ENCODE assay signal across 9 cellular contexts in the genomic region with DNA sequence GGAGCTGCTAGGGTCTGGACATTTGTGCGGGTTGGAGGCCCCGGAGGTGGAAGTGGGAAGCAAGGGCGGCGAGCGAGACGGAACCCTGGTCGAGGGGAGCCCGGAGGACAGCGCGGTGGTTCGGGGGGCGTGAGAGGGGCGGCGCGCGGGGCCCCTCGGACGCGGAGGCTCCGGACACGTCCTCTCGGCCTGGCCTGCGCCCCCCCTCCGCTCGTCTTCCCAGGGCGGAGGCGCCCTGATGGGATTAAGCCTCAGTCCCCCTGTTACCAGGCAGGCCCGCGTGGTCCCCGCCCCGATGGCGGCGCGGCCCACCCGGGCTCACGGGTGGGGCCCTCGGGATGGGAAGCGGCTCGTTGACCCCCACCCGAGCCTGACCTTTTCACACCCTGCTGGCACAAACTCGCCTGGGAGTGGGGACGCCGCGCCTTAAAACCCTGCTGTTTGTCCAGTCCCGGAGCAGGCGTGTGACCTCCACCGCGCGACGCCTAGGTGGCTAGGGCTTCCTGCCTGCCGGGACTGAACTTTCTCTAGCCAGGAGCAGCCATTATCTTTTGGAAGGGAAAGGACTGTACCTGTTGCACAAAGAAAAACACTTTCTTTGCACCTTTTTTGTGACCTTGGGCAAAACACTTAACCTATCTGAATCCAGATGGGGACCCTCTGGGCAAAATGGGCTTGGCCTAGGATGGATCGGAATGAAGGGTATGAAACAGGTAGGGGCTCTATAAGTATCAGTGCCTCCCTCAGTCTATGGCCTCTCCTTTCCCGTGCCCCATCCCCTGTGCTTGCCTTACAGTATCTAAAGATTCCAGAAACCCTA. TPM values are rescaled to one million over a fixed set of nuclear protein-coding genes. Genes with fewer than 3 reads are reported as not detected.
DNase-seq lines count a peak whose midpoint lies in the region; ATAC-seq and TF ChIP-seq lines count a peak whose summit lies in the region.
"Had no signal": no experiment of that assay in that cellular context is flagged by ENCODE, and none has a peak within 500 bp of the region (broad histone marks: within the 10 kb centered on the region; RNA-seq: fewer than 3 reads in every experiment).

No MANE protein-coding gene starts in this region.

- TF ChIP-seq CTCF in GM23338 (conservative IDR thresholded peaks at IDR 0.05; ENCODE audit: low read depth in 2 of 2) (no peak), heart right ventricle (IDR thresholded peaks at IDR 0.05) (no peak)

- H3K9me3 ChIP-seq in heart right ventricle = no peaks in the 10 kb centered on the region

- peak overlapping the region; percentile 89 for H3K27ac ChIP-seq in GM23338 (ENCODE audit: low read depth)
- H3K27ac ChIP-seq in heart right ventricle = peak overlapping the region; percentile 34 to 94 (median 83)
- peak overlapping the region; percentile 33 for H3K27ac ChIP-seq in rectal smooth muscle tissue (ENCODE audit: low read depth, low read length)

- H3K79me2 ChIP-seq in GM23338 (replicated peaks; ENCODE audit: insufficient read depth) = peaks cover 42% of the 10 kb centered on the region

- H3K27me3 Mint-ChIP-seq in GM23338 (ENCODE audit: insufficient read depth, low read depth, poor library complexity) = peaks cover 28% of the 10 kb centered on the region
- peaks cover 38% of the 10 kb centered on the region for H3K27me3 Mint-ChIP-seq in activated CD4-positive, alpha-beta memory T cell treated with anti-CD3 and anti-CD28 coated beads for 36 hours

- DNase-seq in GM23338 (ENCODE audit: low spot score) (peak; percentile 44), heart right ventricle (peak; percentile 50 to 60), GF-D8 (lab: John Stamatoyannopoulos, UW) (no peak), iPS-NIHi11 (ENCODE audit: low spot score) (no peak), hepatic stellate cell (ENCODE audit: low spot score) (no peak)
- DNase-seq in activated CD4-positive, alpha-beta memory T cell treated with anti-CD3 and anti-CD28 coated beads for 36 hours = no peak

- H3K4me3 Mint-ChIP-seq in GM23338 = peak overlapping the region; percentile 100
- H3K4me3 Mint-ChIP-seq in activated CD4-positive, alpha-beta memory T cell treated with anti-CD3 and anti-CD28 coated beads for 36 hours = peak overlapping the region; percentile 45

- POLR2A ChIA-PET in activated CD4-positive, alpha-beta memory T cell treated with anti-CD3 and anti-CD28 coated beads for 36 hours (lab: Charles Lee) = no interaction called here

- H3K4me1 Mint-ChIP-seq in GM23338 = peaks cover 38% of the 10 kb centered on the region
- H3K4me1 Mint-ChIP-seq in activated CD4-positive, alpha-beta memory T cell treated with anti-CD3 and anti-CD28 coated beads for 36 hours (ENCODE audit: low read depth) = peaks cover 14% of the 10 kb centered on the region

- H3K9ac ChIP-seq in rectal smooth muscle tissue (ENCODE audit: low read length) = peak overlapping the region; percentile 93

- H3K27me3 ChIP-seq in GM23338 (ENCODE audit: insufficient read depth) = peaks cover 9% of the 10 kb centered on the region; the same call in 1 of the 2 replicates
- H3K27me3 ChIP-seq in heart right ventricle = peaks cover 0 to 26% (median 0%) of the 10 kb centered on the region in 7 donors
- H3K27me3 ChIP-seq in rectal smooth muscle tissue (ENCODE audit: control insufficient read depth, insufficient read depth, low read length) = no peaks in the 10 kb centered on the region

- peaks cover 4% of the 10 kb centered on the region; the same call in 1 of the 2 replicates for H4K20me1 ChIP-seq in GM23338 (replicated peaks; ENCODE audit: insufficient read depth)

- H3K4me3 ChIP-seq in GM23338 = peak overlapping the region; percentile 97
- peak overlapping the region; percentile 56 to 98 (median 78) for H3K4me3 ChIP-seq in heart right ventricle
- H3K4me3 ChIP-seq in rectal smooth muscle tissue (ENCODE audit: low read length) = peak overlapping the region; percentile 79

- peak overlapping the region; percentile 83 for H2AFZ ChIP-seq in GM23338

- intact Hi-C loops in activated CD4-positive, alpha-beta memory T cell treated with anti-CD3 and anti-CD28 coated beads for 36 hours (cut with micrococcal nuclease) = no loop called here
- intact Hi-C loops in heart right ventricle (cut with DNase I) = loop anchor here in 9 of 10 donors (2.0 to 5.0 kb wide), 5 partner anchors 34 to 95 kb away; no protein-coding TSS in a partner anchor

- H3K9me3 Mint-ChIP-seq in GM23338 = no peaks in the 10 kb centered on the region
- H3K9me3 Mint-ChIP-seq in activated CD4-positive, alpha-beta memory T cell treated with anti-CD3 and anti-CD28 coated beads for 36 hours = no peaks in the 10 kb centered on the region

- peak overlapping the region; percentile 97 for H3K4me2 ChIP-seq in GM23338

- no peaks in the 10 kb centered on the region for H3K36me3 ChIP-seq in GM23338 (ENCODE audit: insufficient read depth)
- H3K36me3 ChIP-seq in heart right ventricle = no peaks in the 10 kb centered on the region
- no peaks in the 10 kb centered on the region for H3K36me3 ChIP-seq in rectal smooth muscle tissue (ENCODE audit: control insufficient read depth, insufficient read depth, low read length)

- ATAC-seq in GM23338 = peak; percentile 1
- peak; percentile 15 to 51 (median 34) for ATAC-seq in heart right ventricle
- ATAC-seq in HG03469 (IDR thresholded peaks at IDR 0.05; ENCODE audit: unreplicated experiment) = no peak

- H3F3A ChIP-seq in GM23338 (replicated peaks; ENCODE audit: low read depth) = peaks cover 12% of the 10 kb centered on the region; the same call in 1 of the 2 replicates

- H3K36me3 Mint-ChIP-seq in GM23338 (ENCODE audit: low read depth) = peaks cover 6% of the 10 kb centered on the region; the same call in 1 of the 3 replicates
- no peaks in the 10 kb centered on the region for H3K36me3 Mint-ChIP-seq in activated CD4-positive, alpha-beta memory T cell treated with anti-CD3 and anti-CD28 coated beads for 36 hours

- no peaks in the 10 kb centered on the region for H3K9me2 ChIP-seq in GM23338 (ENCODE audit: insufficient read depth)

- H3K27ac Mint-ChIP-seq in GM23338 = peak overlapping the region; percentile 99
- H3K27ac Mint-ChIP-seq in activated CD4-positive, alpha-beta memory T cell treated with anti-CD3 and anti-CD28 coated beads for 36 hours = no peak overlapping the region

- 8% methylated on average over 46 to 52 of the region's 53 CpGs for WGBS in heart right ventricle, 2 donors

- CTCF ChIA-PET in activated CD4-positive, alpha-beta memory T cell treated with anti-CD3 and anti-CD28 coated beads for 36 hours (lab: Charles Lee) = interaction anchor here (1.5 to 2.6 kb wide), 2 partner anchors 17 to 95 kb away, joined by 3 to 23 read pairs; no protein-coding TSS in a partner anchor

- H3K4me1 ChIP-seq in GM23338 (ENCODE audit: insufficient read depth) (peaks cover 26% of the 10 kb centered on the region), heart right ventricle (peaks cover 5 to 55% (median 19%) of the 10 kb centered on the region in 9 donors), rectal smooth muscle tissue (ENCODE audit: control insufficient read depth, insufficient read depth, low read length) (no peaks in the 10 kb centered on the region)

TF ChIP-seq in GM23338, 12 proteins besides CTCF, POLR2A, EP300 and RAD21 (continues in another document):
- no peak for TF ChIP-seq ZNF114 (CRISPR knock-in tag; IDR thresholded peaks at IDR 0.05)
- no peak for TF ChIP-seq POLR2AphosphoS5 (IDR thresholded peaks at IDR 0.05; ENCODE audit: low read depth)
- TF ChIP-seq NANOG (IDR thresholded peaks at IDR 0.05; ENCODE audit: borderline replicate concordance) = no peak
- no peak for TF ChIP-seq EZH2phosphoT487 (IDR thresholded peaks at IDR 0.05; ENCODE audit: unreplicated experiment)
- TF ChIP-seq, protein P1, sequence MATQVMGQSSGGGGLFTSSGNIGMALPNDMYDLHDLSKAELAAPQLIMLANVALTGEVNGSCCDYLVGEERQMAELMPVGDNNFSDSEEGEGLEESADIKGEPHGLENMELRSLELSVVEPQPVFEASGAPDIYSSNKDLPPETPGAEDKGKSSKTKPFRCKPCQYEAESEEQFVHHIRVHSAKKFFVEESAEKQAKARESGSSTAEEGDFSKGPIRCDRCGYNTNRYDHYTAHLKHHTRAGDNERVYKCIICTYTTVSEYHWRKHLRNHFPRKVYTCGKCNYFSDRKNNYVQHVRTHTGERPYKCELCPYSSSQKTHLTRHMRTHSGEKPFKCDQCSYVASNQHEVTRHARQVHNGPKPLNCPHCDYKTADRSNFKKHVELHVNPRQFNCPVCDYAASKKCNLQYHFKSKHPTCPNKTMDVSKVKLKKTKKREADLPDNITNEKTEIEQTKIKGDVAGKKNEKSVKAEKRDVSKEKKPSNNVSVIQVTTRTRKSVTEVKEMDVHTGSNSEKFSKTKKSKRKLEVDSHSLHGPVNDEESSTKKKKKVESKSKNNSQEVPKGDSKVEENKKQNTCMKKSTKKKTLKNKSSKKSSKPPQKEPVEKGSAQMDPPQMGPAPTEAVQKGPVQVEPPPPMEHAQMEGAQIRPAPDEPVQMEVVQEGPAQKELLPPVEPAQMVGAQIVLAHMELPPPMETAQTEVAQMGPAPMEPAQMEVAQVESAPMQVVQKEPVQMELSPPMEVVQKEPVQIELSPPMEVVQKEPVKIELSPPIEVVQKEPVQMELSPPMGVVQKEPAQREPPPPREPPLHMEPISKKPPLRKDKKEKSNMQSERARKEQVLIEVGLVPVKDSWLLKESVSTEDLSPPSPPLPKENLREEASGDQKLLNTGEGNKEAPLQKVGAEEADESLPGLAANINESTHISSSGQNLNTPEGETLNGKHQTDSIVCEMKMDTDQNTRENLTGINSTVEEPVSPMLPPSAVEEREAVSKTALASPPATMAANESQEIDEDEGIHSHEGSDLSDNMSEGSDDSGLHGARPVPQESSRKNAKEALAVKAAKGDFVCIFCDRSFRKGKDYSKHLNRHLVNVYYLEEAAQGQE (IDR thresholded peaks at IDR 0.05; ENCODE audit: unreplicated experiment) = no peak

RNA-seq across cellular contexts. Expression of a gene that starts 1.0 kb away (rescaled TPM):
- total RNA-seq in GM23338 (2014; rRNA removed; shearing (Covaris generic)) = 22.1 and 27.2 TPM in 2 replicates
- polyA plus RNA-seq in GM23338 (2016; fragmentation: Nextera tagmentation; extraction: Ambion mirVana) (5.8 and 6.1 TPM in 2 replicates), heart right ventricle (1 to 10 TPM; 2.9 to 5.7 TPM)
- total RNA-seq in activated CD4-positive, alpha-beta memory T cell treated with anti-CD3 and anti-CD28 coated beads for 36 hours = 1 to 10 TPM; 6.5 to 6.8 TPM
- 10 to 100 TPM in 9 of 10 donors, 1 to 10 TPM in 1; 8.9 to 26.2 (median 14.0) TPM for total RNA-seq in heart right ventricle

RNA-seq across cellular contexts. Expression of a gene that starts 7.0 kb away (rescaled TPM):
- total RNA-seq in GM23338 (2014; rRNA removed; shearing (Covaris generic)) = not detected in 2 replicates
- polyA plus RNA-seq in GM23338 (2016; fragmentation: Nextera tagmentation; extraction: Ambion mirVana) (not detected in 2 replicates), heart right ventricle (not detected)
- total RNA-seq in activated CD4-positive, alpha-beta memory T cell treated with anti-CD3 and anti-CD28 coated beads for 36 hours = not detected
- total RNA-seq in heart right ventricle = not detected
- total RNA-seq: HT1080 had no signal

Comparison
In these comparisons a context has a peak if more than half of its experiments do, and no peak if none do; other contexts are left out.
1. DNase-seq: peak in GM23338 (single experiment) and heart right ventricle (2 of 2); none in activated CD4-positive, alpha-beta memory T cell treated with anti-CD3 and anti-CD28 coated beads for 36 hours (single experiment), GF-D8 (single experiment), iPS-NIHi11 (single experiment) and hepatic stellate cell (single experiment).
2. H3K27ac ChIP-seq: peak in every context shown above with its lines; median percentile 89 in GM23338; 83 in heart right ventricle; 33 in rectal smooth muscle tissue.
3. Peak in every context shown above with its lines, with median percentiles within 50 percentile points of each other: H3K4me3 ChIP-seq.